Comparison of ENCODE assay signal across 11 cellular contexts in the genomic region with DNA sequence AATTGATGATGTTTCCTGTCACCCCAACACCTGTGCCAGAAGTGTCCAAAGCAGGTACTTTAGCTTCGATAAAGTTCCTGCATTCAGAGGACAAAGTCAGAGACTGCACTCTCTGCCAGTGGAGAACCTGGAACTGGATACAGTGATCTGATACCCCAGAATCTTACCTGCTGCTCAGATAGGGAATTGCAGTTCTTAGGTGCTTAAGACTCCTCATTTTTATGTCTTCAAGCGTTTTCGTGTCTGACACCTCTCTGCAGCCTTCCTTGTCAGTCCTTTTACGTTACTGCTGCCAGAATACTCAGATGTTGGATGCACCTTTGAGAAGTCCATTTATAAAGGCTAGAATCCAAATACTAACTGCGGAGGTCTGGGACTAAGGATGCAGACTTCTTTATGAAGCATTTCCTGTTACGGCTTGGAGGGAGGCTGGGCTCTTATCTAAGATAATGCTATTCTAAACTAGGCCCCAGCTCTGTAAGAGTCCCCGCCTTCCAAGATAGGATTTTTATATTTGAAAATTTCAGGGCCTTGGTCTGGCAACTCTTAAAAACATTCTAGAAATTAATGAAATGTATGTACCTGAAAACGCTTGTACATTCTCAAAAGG. TPM values are rescaled to one million over a fixed set of nuclear protein-coding genes. Genes with fewer than 3 reads are reported as not detected.
DNase-seq lines count a peak whose midpoint lies in the region; ATAC-seq and TF ChIP-seq lines count a peak whose summit lies in the region.
"Had no signal": no experiment of that assay in that cellular context is flagged by ENCODE, and none has a peak within 500 bp of the region (broad histone marks: within the 10 kb centered on the region; RNA-seq: fewer than 3 reads in every experiment).

No MANE protein-coding gene starts in this region.

- no peak overlapping the region for H4K91ac ChIP-seq in mesenchymal stem cell (ENCODE audit: low read length)

- H3K9me3 ChIP-seq in A673 (ENCODE audit: low read depth, low read length, poor library complexity, severe bottlenecking) (no peaks in the 10 kb centered on the region), adipocyte (ENCODE audit: control insufficient read depth, low read length) (no peaks in the 10 kb centered on the region), mesenchymal stem cell (ENCODE audit: control insufficient read depth, low read length) (no peaks in the 10 kb centered on the region)
- H3K9me3 ChIP-seq: ascending aorta, neutrophil had no signal

- CTCF ChIA-PET in A673 (lab: Charles Lee) = no interaction called here

- ATAC-seq in HG02938 (IDR thresholded peaks at IDR 0.05; ENCODE audit: unreplicated experiment) (no peak), GM21619 (IDR thresholded peaks at IDR 0.05; ENCODE audit: unreplicated experiment) (no peak)

- no peak overlapping the region for H3K9ac ChIP-seq in adipocyte (ENCODE audit: low read length)
- no peak overlapping the region for H3K9ac ChIP-seq in mesenchymal stem cell (ENCODE audit: low read length)

- POLR2A ChIA-PET in A673 (lab: Charles Lee; ENCODE audit: low non-redundant PET) = no interaction called here

- no peak overlapping the region for H3K27ac ChIP-seq in A673 (ENCODE audit: low read depth, low read length, poor library complexity, severe bottlenecking)
- no peak overlapping the region for H3K27ac ChIP-seq in mesenchymal stem cell (ENCODE audit: low read length, poor library complexity, severe bottlenecking)
- H3K27ac ChIP-seq: ascending aorta, neutrophil had no signal

- H3K4ac ChIP-seq in mesenchymal stem cell (ENCODE audit: low read depth in 1 of 2, low read length in 2 of 2) = no peak overlapping the region

- no peak overlapping the region for H3K23ac ChIP-seq in mesenchymal stem cell (ENCODE audit: low read length in 2 of 2)

- no TSS peak for BruUV-seq in A673 (replicated peaks; lab: Mats Ljungman, UMichigan)

- H3K4me2 ChIP-seq in mesenchymal stem cell (ENCODE audit: low read length, poor library complexity, severe bottlenecking) = no peak overlapping the region

- intact Hi-C loops in A673 (cut with micrococcal nuclease; ENCODE audit: unreplicated experiment) = no loop called here

- H2BK15ac ChIP-seq in mesenchymal stem cell (ENCODE audit: low read depth, poor library complexity, severe bottlenecking) = no peak overlapping the region

- no peak overlapping the region for H4K8ac ChIP-seq in mesenchymal stem cell (ENCODE audit: low read length)

- no peak overlapping the region for H2BK12ac ChIP-seq in mesenchymal stem cell (ENCODE audit: low read length in 2 of 2)

- H3K36me3 ChIP-seq in A673 (ENCODE audit: insufficient read depth, low read length, poor library complexity, severe bottlenecking) = no peaks in the 10 kb centered on the region
- no peaks in the 10 kb centered on the region for H3K36me3 ChIP-seq in adipocyte (ENCODE audit: control insufficient read depth, insufficient read depth, low read length, severe bottlenecking)
- no peaks in the 10 kb centered on the region for H3K36me3 ChIP-seq in mesenchymal stem cell (ENCODE audit: control insufficient read depth in 1 of 2, insufficient read depth in 2 of 2, low read depth in 1 of 2, low read length in 2 of 2)
- H3K36me3 ChIP-seq: ascending aorta, neutrophil had no signal

- H2AFZ ChIP-seq in mesenchymal stem cell (ENCODE audit: low read depth, low read length) = no peak overlapping the region

- DNase-seq in A673 (ENCODE audit: low spot score) (peak; percentile 11), adipocyte (ENCODE audit: low read depth) (no peak), mesenchymal stem cell (peak; percentile 14), SHP77 (lab: John Stamatoyannopoulos, UW) (no peak), SIG-M5 treated with dmso at 0.1 percent for 504 hours (lab: John Stamatoyannopoulos, UW; ENCODE audit: unreplicated experiment) (no peak)
- DNase-seq: NCI-H774 had no signal

- H2AK5ac ChIP-seq in mesenchymal stem cell (ENCODE audit: low read length, severe bottlenecking) = no peak overlapping the region

- no peak overlapping the region for H2BK120ac ChIP-seq in mesenchymal stem cell (ENCODE audit: low read depth, low read length)

- WGBS in mesenchymal stem cell = 69% methylated on average over 5 of the region's 8 CpGs

- H3K4me3 ChIP-seq in A673 (ENCODE audit: low read depth, low read length, poor library complexity, severe bottlenecking) = no peak overlapping the region
- H3K4me3 ChIP-seq in adipocyte (ENCODE audit: low read length) = peak overlapping the region; percentile 97
- H3K4me3 ChIP-seq in mesenchymal stem cell (ENCODE audit: insufficient read depth in 1 of 2, low read depth in 1 of 2, low read length in 2 of 2) = no peak overlapping the region

- H3K18ac ChIP-seq in mesenchymal stem cell (ENCODE audit: low read depth in 1 of 2, low read length in 2 of 2) = no peak overlapping the region

- H3K79me1 ChIP-seq in mesenchymal stem cell (replicated peaks; ENCODE audit: low read length, poor library complexity, severe bottlenecking) = peaks cover 16% of the 10 kb centered on the region

- H3K27me3 ChIP-seq in A673 (replicated peaks; ENCODE audit: insufficient read depth, low read depth, low read length, poor library complexity) = peaks cover 5% of the 10 kb centered on the region
- H3K27me3 ChIP-seq in adipocyte (replicated peaks; ENCODE audit: control insufficient read depth, insufficient read depth, low read length) = no peaks in the 10 kb centered on the region
- H3K27me3 ChIP-seq in mesenchymal stem cell (ENCODE audit: control insufficient read depth in 1 of 2, insufficient read depth in 1 of 2, low read length in 2 of 2) = no peaks in the 10 kb centered on the region
- H3K27me3 ChIP-seq: ascending aorta had no signal

- peaks cover 15% of the 10 kb centered on the region for H3K4me1 ChIP-seq in A673 (ENCODE audit: insufficient read depth, low read length, poor library complexity, severe bottlenecking)
- H3K4me1 ChIP-seq in adipocyte (ENCODE audit: control insufficient read depth, insufficient read depth, low read length) = peaks cover 34% of the 10 kb centered on the region
- no peaks in the 10 kb centered on the region for H3K4me1 ChIP-seq in mesenchymal stem cell (ENCODE audit: control insufficient read depth, insufficient read depth, low read depth, low read length)

- no peak overlapping the region for H2BK5ac ChIP-seq in mesenchymal stem cell (ENCODE audit: low read depth, low read length, poor library complexity, severe bottlenecking)

- H3K14ac ChIP-seq in mesenchymal stem cell (ENCODE audit: low read length in 2 of 2) = no peak overlapping the region

- TF ChIP-seq CTCF in A673 (conservative IDR thresholded peaks at IDR 0.05; ENCODE audit: low read depth, low read length) (no peak), GM12874 (IDR thresholded peaks at IDR 0.05; ENCODE audit: insufficient read depth, low read depth, low read length) (0 out of 2 replicates have a peak, but pooled peaks have one; percentile 3)

RNA-seq across cellular contexts. Expression of gene ISOC1, which starts 1.9 kb away (rescaled TPM):
- total RNA-seq in A673 (2021) = 18.3 and 21.1 TPM in 2 replicates
- 12.4 TPM for polyA plus RNA-seq in mesenchymal stem cell (2013, experiment 1 of 2)
- polyA plus RNA-seq in mesenchymal stem cell (2013, experiment 2 of 2) = 12.6 TPM

Comparison
In these comparisons a context has a peak if more than half of its experiments do, and no peak if none do; other contexts are left out.
1. DNase-seq: peak in A673 (single experiment) and mesenchymal stem cell (single experiment); none in adipocyte (single experiment), SHP77 (0 of 2) and SIG-M5 treated with dmso at 0.1 percent for 504 hours (single experiment).